In genomic region chr17:57783338-57783742, GRCh38 we compare ENCODE assay signal across 1 cellular context.
TF ChIP-seq lines count a peak whose summit lies in the region.

No MANE protein-coding gene starts in this region.

TF ChIP-seq in HepG2, 621 proteins besides CTCF, POLR2A, EP300 and RAD21 (continued from another document and continues in another):
- TF ChIP-seq, protein P1, sequence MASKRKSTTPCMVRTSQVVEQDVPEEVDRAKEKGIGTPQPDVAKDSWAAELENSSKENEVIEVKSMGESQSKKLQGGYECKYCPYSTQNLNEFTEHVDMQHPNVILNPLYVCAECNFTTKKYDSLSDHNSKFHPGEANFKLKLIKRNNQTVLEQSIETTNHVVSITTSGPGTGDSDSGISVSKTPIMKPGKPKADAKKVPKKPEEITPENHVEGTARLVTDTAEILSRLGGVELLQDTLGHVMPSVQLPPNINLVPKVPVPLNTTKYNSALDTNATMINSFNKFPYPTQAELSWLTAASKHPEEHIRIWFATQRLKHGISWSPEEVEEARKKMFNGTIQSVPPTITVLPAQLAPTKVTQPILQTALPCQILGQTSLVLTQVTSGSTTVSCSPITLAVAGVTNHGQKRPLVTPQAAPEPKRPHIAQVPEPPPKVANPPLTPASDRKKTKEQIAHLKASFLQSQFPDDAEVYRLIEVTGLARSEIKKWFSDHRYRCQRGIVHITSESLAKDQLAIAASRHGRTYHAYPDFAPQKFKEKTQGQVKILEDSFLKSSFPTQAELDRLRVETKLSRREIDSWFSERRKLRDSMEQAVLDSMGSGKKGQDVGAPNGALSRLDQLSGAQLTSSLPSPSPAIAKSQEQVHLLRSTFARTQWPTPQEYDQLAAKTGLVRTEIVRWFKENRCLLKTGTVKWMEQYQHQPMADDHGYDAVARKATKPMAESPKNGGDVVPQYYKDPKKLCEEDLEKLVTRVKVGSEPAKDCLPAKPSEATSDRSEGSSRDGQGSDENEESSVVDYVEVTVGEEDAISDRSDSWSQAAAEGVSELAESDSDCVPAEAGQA (IDR thresholded peaks at IDR 0.05; ENCODE audit: low read depth), result no peak
- TF ChIP-seq, protein P1 (CRISPR knock-in tag; IDR thresholded peaks at IDR 0.05; ENCODE audit: borderline replicate concordance), result no peak
- TF ChIP-seq HINFP (CRISPR knock-in tag; IDR thresholded peaks at IDR 0.05; ENCODE audit: low read depth), result no peak
- TF ChIP-seq LBX2 (CRISPR knock-in tag; IDR thresholded peaks at IDR 0.05; ENCODE audit: borderline replicate concordance), result no peak
- no peak for TF ChIP-seq TBP (CRISPR knock-in tag; IDR thresholded peaks at IDR 0.05)
- TF ChIP-seq MYC (CRISPR knock-in tag; IDR thresholded peaks at IDR 0.05; ENCODE audit: borderline replicate concordance), result peak; percentile 40; the same call in 1 of the 2 replicates
- no peak; the same call in 1 of the 2 replicates for TF ChIP-seq BATF2 (CRISPR knock-in tag; IDR thresholded peaks at IDR 0.05)
- TF ChIP-seq, protein P2, sequence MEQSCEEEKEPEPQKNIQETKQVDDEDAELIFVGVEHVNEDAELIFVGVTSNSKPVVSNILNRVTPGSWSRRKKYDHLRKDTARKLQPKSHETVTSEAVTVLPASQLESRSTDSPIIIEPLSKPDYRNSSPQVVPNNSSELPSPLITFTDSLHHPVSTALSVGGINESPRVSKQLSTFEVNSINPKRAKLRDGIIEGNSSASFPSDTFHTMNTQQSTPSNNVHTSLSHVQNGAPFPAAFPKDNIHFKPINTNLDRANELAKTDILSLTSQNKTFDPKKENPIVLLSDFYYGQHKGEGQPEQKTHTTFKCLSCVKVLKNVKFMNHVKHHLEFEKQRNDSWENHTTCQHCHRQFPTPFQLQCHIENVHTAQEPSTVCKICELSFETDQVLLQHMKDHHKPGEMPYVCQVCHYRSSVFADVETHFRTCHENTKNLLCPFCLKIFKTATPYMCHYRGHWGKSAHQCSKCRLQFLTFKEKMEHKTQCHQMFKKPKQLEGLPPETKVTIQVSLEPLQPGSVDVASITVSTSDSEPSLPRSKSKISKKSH (CRISPR knock-in tag; IDR thresholded peaks at IDR 0.05; ENCODE audit: borderline replicate concordance), result no peak
- TF ChIP-seq SOX13 (IDR thresholded peaks at IDR 0.05), result no peak
- no peak for TF ChIP-seq SOX13 (CRISPR knock-in tag; conservative IDR thresholded peaks at IDR 0.05 in 1 of 2, IDR thresholded peaks at IDR 0.05 in 1 of 2)
- TF ChIP-seq RARG (CRISPR knock-in tag; IDR thresholded peaks at IDR 0.05; ENCODE audit: low read depth), result no peak
- TF ChIP-seq EEA1 (CRISPR knock-in tag; IDR thresholded peaks at IDR 0.05; ENCODE audit: borderline replicate concordance), result no peak; the same call in 1 of the 2 replicates
- TF ChIP-seq IKZF5 (CRISPR knock-in tag; IDR thresholded peaks at IDR 0.05), result peak; percentile 36; the same call in 1 of the 2 replicates
- TF ChIP-seq NFIB (CRISPR knock-in tag; IDR thresholded peaks at IDR 0.05; ENCODE audit: borderline replicate concordance), result no peak
- TF ChIP-seq, protein P3, sequence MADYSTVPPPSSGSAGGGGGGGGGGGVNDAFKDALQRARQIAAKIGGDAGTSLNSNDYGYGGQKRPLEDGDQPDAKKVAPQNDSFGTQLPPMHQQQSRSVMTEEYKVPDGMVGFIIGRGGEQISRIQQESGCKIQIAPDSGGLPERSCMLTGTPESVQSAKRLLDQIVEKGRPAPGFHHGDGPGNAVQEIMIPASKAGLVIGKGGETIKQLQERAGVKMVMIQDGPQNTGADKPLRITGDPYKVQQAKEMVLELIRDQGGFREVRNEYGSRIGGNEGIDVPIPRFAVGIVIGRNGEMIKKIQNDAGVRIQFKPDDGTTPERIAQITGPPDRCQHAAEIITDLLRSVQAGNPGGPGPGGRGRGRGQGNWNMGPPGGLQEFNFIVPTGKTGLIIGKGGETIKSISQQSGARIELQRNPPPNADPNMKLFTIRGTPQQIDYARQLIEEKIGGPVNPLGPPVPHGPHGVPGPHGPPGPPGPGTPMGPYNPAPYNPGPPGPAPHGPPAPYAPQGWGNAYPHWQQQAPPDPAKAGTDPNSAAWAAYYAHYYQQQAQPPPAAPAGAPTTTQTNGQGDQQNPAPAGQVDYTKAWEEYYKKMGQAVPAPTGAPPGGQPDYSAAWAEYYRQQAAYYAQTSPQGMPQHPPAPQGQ (CRISPR knock-in tag; IDR thresholded peaks at IDR 0.05; ENCODE audit: borderline replicate concordance), result no peak
- no peak; the same call in 1 of the 2 replicates for TF ChIP-seq THAP9 (CRISPR knock-in tag; IDR thresholded peaks at IDR 0.05; ENCODE audit: borderline replicate concordance)
- TF ChIP-seq PATZ1 (CRISPR knock-in tag; IDR thresholded peaks at IDR 0.05), result peak; percentile 78
- TF ChIP-seq ATF1 (CRISPR knock-in tag; IDR thresholded peaks at IDR 0.05), result no peak
- TF ChIP-seq HMG20B (CRISPR knock-in tag; conservative IDR thresholded peaks at IDR 0.05), result no peak
